24 cellular contexts compared by ENCODE assay signal in the genomic region with DNA sequence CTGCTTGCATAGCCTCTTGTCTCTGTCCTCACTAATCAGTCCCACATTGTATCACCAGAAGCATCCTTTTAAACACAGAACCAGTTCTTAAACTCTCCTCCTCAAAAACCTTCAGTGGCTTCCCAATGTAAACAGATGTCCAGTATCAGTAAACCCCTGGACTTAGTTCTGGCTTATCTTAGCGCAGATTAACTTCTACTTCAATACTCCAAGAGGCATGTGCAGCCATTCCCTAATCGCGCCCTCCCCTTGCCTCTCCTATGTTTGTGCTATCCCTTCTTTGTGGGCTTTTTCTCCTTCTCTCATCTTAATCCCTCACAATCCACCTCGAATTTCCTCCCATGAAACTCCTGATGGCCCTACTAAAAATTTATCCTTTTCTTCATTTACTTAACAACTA.
DNase-seq lines count a peak whose midpoint lies in the region; FAIRE-seq and TF ChIP-seq lines count a peak whose summit lies in the region.
"Had no signal": no experiment of that assay in that cellular context is flagged by ENCODE, and none has a peak within 500 bp of the region (broad histone marks: within the 10 kb centered on the region; RNA-seq: fewer than 3 reads in every experiment).

No MANE protein-coding gene starts in this region.

- H3K4me1 ChIP-seq in hepatocyte (ENCODE audit: insufficient read depth): no peaks in the 10 kb centered on the region
- H3K4me1 ChIP-seq: BE2C had no signal

- in situ Hi-C loops in GM13976 (cut with MboI; ENCODE audit: low sequenced_read_pairs, unreplicated experiment): no loop called here

- H2AFZ ChIP-seq in hepatocyte: no peak overlapping the region

- H3K9me2 ChIP-seq in hepatocyte (replicated peaks; ENCODE audit: insufficient read depth): no peaks in the 10 kb centered on the region

- TF ChIP-seq CTCF in hepatocyte (IDR thresholded peaks at IDR 0.05; ENCODE audit: poor library complexity) (no peak), progenitor cell of endocrine pancreas (IDR thresholded peaks at IDR 0.05; ENCODE audit: unreplicated experiment) (no peak), GM13976 (IDR thresholded peaks at IDR 0.05; ENCODE audit: borderline replicate concordance, control extremely low read depth, extremely low read depth, insufficient read depth, missing control alignments) (no peak)

- H3K9me3 ChIP-seq in hepatocyte (ENCODE audit: low read depth): no peaks in the 10 kb centered on the region
- H3K9me3 ChIP-seq: BE2C had no signal

- peak overlapping the region; percentile 48 for H3K27ac ChIP-seq in hepatocyte
- H3K27ac ChIP-seq in substantia nigra (ENCODE audit: low read depth, low read length, poor library complexity, severe bottlenecking): no peak overlapping the region

- no peak overlapping the region for H3K4me3 ChIP-seq in hepatocyte

- H3K4me3 Mint-ChIP-seq in progenitor cell of endocrine pancreas (ENCODE audit: low read depth): no peak overlapping the region
- H3K4me3 Mint-ChIP-seq: CD4-positive, CD25-positive, alpha-beta regulatory T cell; CD8-positive, alpha-beta memory T cell; HFFc6; IgD-negative memory B cell had no signal

- FAIRE-seq in TTC549 (lab: Jason Lieb, UNC): peak; percentile 95
- FAIRE-seq: G401.6, GM12891, GM18507, HTR-8/SVneo had no signal

- H3K9me3 Mint-ChIP-seq in progenitor cell of endocrine pancreas (ENCODE audit: low read depth): peaks cover 9% of the 10 kb centered on the region

- no peaks in the 10 kb centered on the region for H3K27me3 ChIP-seq in hepatocyte
- H3K27me3 ChIP-seq: BE2C had no signal

- peak overlapping the region; percentile 51 for H3K4me2 ChIP-seq in hepatocyte

- DNase-seq in NCI-H82 (lab: John Stamatoyannopoulos, UW) (peak; percentile 70), hepatocyte (ENCODE audit: low spot score) (no peak), progenitor cell of endocrine pancreas (ENCODE audit: low spot score, unreplicated experiment) (no peak), substantia nigra (lab: John Stamatoyannopoulos, UW) (no peak), GM13976 (ENCODE audit: low spot score) (no peak)
- DNase-seq in activated naive CD4-positive, alpha-beta T cell treated with anti-CD3 and anti-CD28 coated beads, Interleukin-2, amount 50 U/mL, for 16 hours: no peak
- DNase-seq: BE2C; C1 segment of cervical spinal cord; CD4-positive, CD25-positive, alpha-beta regulatory T cell; CD8-positive, alpha-beta memory T cell; COR-L47; DMS 273 treated with DMSO at 0.1 percent for 48 hours; DMS53; DND-41; EL; GOT3; H7; HFFc6 had no signal

- H3K27ac Mint-ChIP-seq in progenitor cell of endocrine pancreas: peak overlapping the region; percentile 14
- H3K27ac Mint-ChIP-seq: CD8-positive, alpha-beta memory T cell; HFFc6; IgD-negative memory B cell had no signal

- H3K27me3 Mint-ChIP-seq in progenitor cell of endocrine pancreas: peaks cover 3% of the 10 kb centered on the region
- H3K27me3 Mint-ChIP-seq: CD4-positive, CD25-positive, alpha-beta regulatory T cell had no signal

- no peaks in the 10 kb centered on the region for H3K79me2 ChIP-seq in hepatocyte

- H3K36me3 ChIP-seq in hepatocyte (replicated peaks; ENCODE audit: insufficient read depth, low read depth): no peaks in the 10 kb centered on the region

- H3K36me3 Mint-ChIP-seq in progenitor cell of endocrine pancreas (ENCODE audit: insufficient read depth): no peaks in the 10 kb centered on the region
- H3K36me3 Mint-ChIP-seq: CD4-positive, CD25-positive, alpha-beta regulatory T cell; CD8-positive, alpha-beta memory T cell; IgD-negative memory B cell had no signal

- no peaks in the 10 kb centered on the region for H4K20me1 ChIP-seq in hepatocyte (ENCODE audit: insufficient read depth, poor library complexity, severe bottlenecking)

- H3K4me1 Mint-ChIP-seq in progenitor cell of endocrine pancreas (ENCODE audit: low read depth): peaks cover 9% of the 10 kb centered on the region
- H3K4me1 Mint-ChIP-seq: CD8-positive, alpha-beta memory T cell had no signal

- 35% methylated on average over 4 of the region's 4 CpGs for WGBS in hepatocyte (ENCODE audit: low lambda C conversion rate, missing lambda C conversion rate)
